Comparison of ENCODE assay signal across 10 cellular contexts in genomic region chr10:62080905-62081304, GRCh38.
DNase-seq lines count a peak whose midpoint lies in the region; ATAC-seq and TF ChIP-seq lines count a peak whose summit lies in the region.
"Had no signal": no experiment of that assay in that cellular context is flagged by ENCODE, and none has a peak within 500 bp of the region (broad histone marks: within the 10 kb centered on the region; RNA-seq: fewer than 3 reads in every experiment).

No MANE protein-coding gene starts in this region.

- H3K27ac Mint-ChIP-seq in GM23338, result no peak overlapping the region
- H3K27ac Mint-ChIP-seq in progenitor cell of endocrine pancreas, result no peak overlapping the region

- H3K9me3 Mint-ChIP-seq in GM23338, result no peaks in the 10 kb centered on the region
- no peaks in the 10 kb centered on the region for H3K9me3 Mint-ChIP-seq in progenitor cell of endocrine pancreas (ENCODE audit: low read depth)

- H3K27me3 Mint-ChIP-seq in GM23338 (ENCODE audit: insufficient read depth, low read depth, poor library complexity) (no peaks in the 10 kb centered on the region), progenitor cell of endocrine pancreas (no peaks in the 10 kb centered on the region)

- DNase-seq in GM23338 (ENCODE audit: low spot score) (peak; percentile 17), ascending aorta (ENCODE audit: low spot score in 2 of 2) (no peak), progenitor cell of endocrine pancreas (ENCODE audit: low spot score, unreplicated experiment) (no peak), globus pallidus (ENCODE audit: low spot score) (no peak), NCI-H1048 (lab: John Stamatoyannopoulos, UW) (no peak)
- DNase-seq: central memory CD4-positive, alpha-beta T cell had no signal

- H3K27me3 ChIP-seq in BLaER1 treated with 17β-estradiol and CSF1 and Interleukin-3, amounts not matched to agents 10 nM and 100 nM, result no peaks in the 10 kb centered on the region; a peak in 1 of 22 replicates
- no peaks in the 10 kb centered on the region for H3K27me3 ChIP-seq in GM23338 (ENCODE audit: insufficient read depth)
- no peaks in the 10 kb centered on the region for H3K27me3 ChIP-seq in ascending aorta

- no peak overlapping the region for H3K4me3 Mint-ChIP-seq in GM23338
- H3K4me3 Mint-ChIP-seq in progenitor cell of endocrine pancreas (ENCODE audit: low read depth), result no peak overlapping the region

- no peaks in the 10 kb centered on the region for H3K4me1 Mint-ChIP-seq in GM23338
- peaks cover 37% of the 10 kb centered on the region for H3K4me1 Mint-ChIP-seq in progenitor cell of endocrine pancreas (ENCODE audit: low read depth)

- H3K4me2 ChIP-seq in BLaER1 treated with 17β-estradiol and CSF1 and Interleukin-3, amounts not matched to agents 10 nM and 100 nM, result peak overlapping the region; percentile 69 to 89 (median 80)
- no peak overlapping the region for H3K4me2 ChIP-seq in GM23338

- H3K79me2 ChIP-seq in GM23338 (replicated peaks; ENCODE audit: insufficient read depth), result no peaks in the 10 kb centered on the region

- no peak overlapping the region for H2AFZ ChIP-seq in GM23338

- peaks cover 0 to 94% (median 0%) of the 10 kb centered on the region in 11 experiments; a peak in 3 of 22 replicates for H4K20me1 ChIP-seq in BLaER1 treated with 17β-estradiol and CSF1 and Interleukin-3, amounts not matched to agents 10 nM and 100 nM
- H4K20me1 ChIP-seq in GM23338 (replicated peaks; ENCODE audit: insufficient read depth), result no peaks in the 10 kb centered on the region

- no peak for TF ChIP-seq CTCF in GM23338 (conservative IDR thresholded peaks at IDR 0.05; ENCODE audit: low read depth in 2 of 2)
- TF ChIP-seq CTCF in ascending aorta (IDR thresholded peaks at IDR 0.05), result no peak
- peak; percentile 15 for TF ChIP-seq CTCF in progenitor cell of endocrine pancreas (IDR thresholded peaks at IDR 0.05; ENCODE audit: unreplicated experiment)

- peak overlapping the region; percentile 73 to 91 (median 88); a peak in 20 of 22 replicates for H3K27ac ChIP-seq in BLaER1 treated with 17β-estradiol and CSF1 and Interleukin-3, amounts not matched to agents 10 nM and 100 nM
- no peak overlapping the region for H3K27ac ChIP-seq in GM23338 (ENCODE audit: low read depth)
- peak overlapping the region; percentile 64 to 70 for H3K27ac ChIP-seq in ascending aorta

- intact Hi-C loops in ascending aorta (cut with DNase I), result loop anchor here (5.0 kb wide), 1 partner anchor 151 kb away; no protein-coding TSS in a partner anchor

- H3K36me3 ChIP-seq in BLaER1 treated with 17β-estradiol and CSF1 and Interleukin-3, amounts not matched to agents 10 nM and 100 nM, result peaks cover 58 to 81% (median 68%) of the 10 kb centered on the region in 11 experiments
- no peaks in the 10 kb centered on the region for H3K36me3 ChIP-seq in GM23338 (ENCODE audit: insufficient read depth)
- peaks cover 12 to 42% of the 10 kb centered on the region in 2 donors for H3K36me3 ChIP-seq in ascending aorta

- ATAC-seq in GM23338, result no peak
- ATAC-seq in HG03175 (IDR thresholded peaks at IDR 0.05; ENCODE audit: unreplicated experiment), result no peak
- ATAC-seq in HG03354 (IDR thresholded peaks at IDR 0.05; ENCODE audit: poor library complexity, severe bottlenecking, unreplicated experiment), result no peak
- ATAC-seq: activated CD4-positive, CD25-positive, alpha-beta regulatory T cell treated with anti-CD3 and anti-CD28 coated beads, Interleukin-2, amount 50 U/mL, for 24 hours had no signal

- peak overlapping the region in 9 of 11 experiments; percentile 70 to 80 (median 77); a peak in 10 of 22 replicates for H3K9ac ChIP-seq in BLaER1 treated with 17β-estradiol and CSF1 and Interleukin-3, amounts not matched to agents 10 nM and 100 nM

- H3K4me1 ChIP-seq in BLaER1 treated with 17β-estradiol and CSF1 and Interleukin-3, amounts not matched to agents 10 nM and 100 nM, result peaks cover 52 to 81% (median 60%) of the 10 kb centered on the region in 10 experiments
- H3K4me1 ChIP-seq in GM23338 (ENCODE audit: insufficient read depth), result no peaks in the 10 kb centered on the region
- peaks cover 24 to 70% of the 10 kb centered on the region in 2 donors for H3K4me1 ChIP-seq in ascending aorta

- H3K36me3 Mint-ChIP-seq in GM23338 (ENCODE audit: low read depth), result no peaks in the 10 kb centered on the region; the same call in 2 of the 3 replicates
- H3K36me3 Mint-ChIP-seq in progenitor cell of endocrine pancreas (ENCODE audit: insufficient read depth), result peaks cover 13% of the 10 kb centered on the region

- H3K4me3 ChIP-seq in BLaER1 treated with 17β-estradiol and CSF1 and Interleukin-3, amounts not matched to agents 10 nM and 100 nM, result no peak overlapping the region
- H3K4me3 ChIP-seq in GM23338 (no peak overlapping the region), ascending aorta (no peak overlapping the region)

- no peaks in the 10 kb centered on the region for H3F3A ChIP-seq in GM23338 (replicated peaks; ENCODE audit: low read depth)

- H3K9me3 ChIP-seq in BLaER1 treated with 17β-estradiol and CSF1 and Interleukin-3, amounts not matched to agents 10 nM and 100 nM (replicated peaks in 1 of 11), result peaks cover 0 to 19% (median 9%) of the 10 kb centered on the region in 11 experiments; a peak in 11 of 22 replicates
- no peaks in the 10 kb centered on the region for H3K9me3 ChIP-seq in ascending aorta

- H3K9me2 ChIP-seq in GM23338 (ENCODE audit: insufficient read depth), result 0 out of 2 replicates have a peak, but pooled peaks cover 6% of the 10 kb centered on the region

TF ChIP-seq in GM23338, 12 proteins besides CTCF, POLR2A, EP300 and RAD21:
- TF ChIP-seq EZH2 (IDR thresholded peaks at IDR 0.05; ENCODE audit: low read depth, unreplicated experiment) (no peak), STAT1 (IDR thresholded peaks at IDR 0.05; ENCODE audit: unreplicated experiment) (no peak), CREB1 (CRISPR knock-in tag; IDR thresholded peaks at IDR 0.05; ENCODE audit: low read depth) (no peak)
- TF ChIP-seq, protein P1, sequence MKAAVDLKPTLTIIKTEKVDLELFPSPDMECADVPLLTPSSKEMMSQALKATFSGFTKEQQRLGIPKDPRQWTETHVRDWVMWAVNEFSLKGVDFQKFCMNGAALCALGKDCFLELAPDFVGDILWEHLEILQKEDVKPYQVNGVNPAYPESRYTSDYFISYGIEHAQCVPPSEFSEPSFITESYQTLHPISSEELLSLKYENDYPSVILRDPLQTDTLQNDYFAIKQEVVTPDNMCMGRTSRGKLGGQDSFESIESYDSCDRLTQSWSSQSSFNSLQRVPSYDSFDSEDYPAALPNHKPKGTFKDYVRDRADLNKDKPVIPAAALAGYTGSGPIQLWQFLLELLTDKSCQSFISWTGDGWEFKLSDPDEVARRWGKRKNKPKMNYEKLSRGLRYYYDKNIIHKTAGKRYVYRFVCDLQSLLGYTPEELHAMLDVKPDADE (IDR thresholded peaks at IDR 0.05), result no peak
